ENCODE assay signal across 1 cellular context in genomic region chr13:113800576-113800926, GRCh38.
TF ChIP-seq lines count a peak whose summit lies in the region.

No MANE protein-coding gene starts in this region.

TF ChIP-seq in WTC11, 78 proteins besides CTCF, POLR2A, EP300 and RAD21 (continued from another document):
- TF ChIP-seq ATF2 (CRISPR knock-in tag; IDR thresholded peaks at IDR 0.05; ENCODE audit: borderline replicate concordance, low read depth): no peak
- no peak for TF ChIP-seq ZNF281 (CRISPR knock-in tag; IDR thresholded peaks at IDR 0.05)
- TF ChIP-seq MYBL2 (CRISPR knock-in tag; IDR thresholded peaks at IDR 0.05): no peak
- TF ChIP-seq ZNF263 (CRISPR knock-in tag; IDR thresholded peaks at IDR 0.05; ENCODE audit: low read depth): no peak
- no peak for TF ChIP-seq SMAD4 (CRISPR knock-in tag; IDR thresholded peaks at IDR 0.05)
- TF ChIP-seq USF1 (CRISPR knock-in tag; IDR thresholded peaks at IDR 0.05): no peak
- no peak for TF ChIP-seq FOXJ3 (CRISPR knock-in tag; IDR thresholded peaks at IDR 0.05; ENCODE audit: borderline replicate concordance)
- no peak for TF ChIP-seq JAZF1 (CRISPR knock-in tag; IDR thresholded peaks at IDR 0.05)
- no peak for TF ChIP-seq ZNF232 (CRISPR knock-in tag; IDR thresholded peaks at IDR 0.05)
- no peak for TF ChIP-seq ZNF423 (CRISPR knock-in tag; IDR thresholded peaks at IDR 0.05)
- TF ChIP-seq ETV6 (CRISPR knock-in tag; IDR thresholded peaks at IDR 0.05): no peak
- TF ChIP-seq ATF3 (CRISPR knock-in tag; conservative IDR thresholded peaks at IDR 0.05): no peak
TF ChIP-seq in WTC11: peak in this region for 0.
